In genomic region chr11:32840587-32840986, GRCh38 we compare ENCODE assay signal across 30 cellular contexts. TPM values are rescaled to one million over a fixed set of nuclear protein-coding genes. Genes with fewer than 3 reads are reported as not detected.
"Had no signal": no experiment of that assay in that cellular context is flagged by ENCODE, and none has a peak within 500 bp of the region (broad histone marks: within the 10 kb centered on the region; RNA-seq: fewer than 3 reads in every experiment).

No MANE protein-coding gene starts in this region.

- H3K9me3 Mint-ChIP-seq: activated CD8-positive, alpha-beta T cell treated with anti-CD3 and anti-CD28 coated beads for 36 hours; activated naive CD4-positive, alpha-beta T cell treated with anti-CD3 and anti-CD28 coated beads, Interleukin-2, amount 50 U/mL, for 72 hours; activated T-helper 2 cell treated with anti-CD3 and anti-CD28 coated beads, Interferon-gamma antibody, Interleukin-2, Interleukin-4, amounts not matched to agents 10 μg/mL and 5 μg/mL and 100 μg/mL, durations not matched to agents 14 hours and 24 hours and 36 hours; natural killer cell treated with Interleukin-12 subunit alpha and Interleukin-12 subunit beta and Interleukin-15 and Interleukin-18, amount 100 ng/mL, for 72 hours; stimulated activated naive B cell treated with anti-CD40 and anti-IgM and Interleukin-4, amounts not matched to agents 10 μg/mL and 1 μg/mL and 100 μg/mL, for 72 hours; WTC11 had no signal

- H3K27me3 ChIP-seq: breast epithelium, left lung, sigmoid colon, stomach, tibial artery had no signal

- H3K4me3 Mint-ChIP-seq: activated CD8-positive, alpha-beta T cell treated with anti-CD3 and anti-CD28 coated beads for 36 hours; natural killer cell treated with Interleukin-12 subunit alpha and Interleukin-12 subunit beta and Interleukin-15 and Interleukin-18, amount 100 ng/mL, for 72 hours; stimulated activated naive B cell treated with anti-CD40 and anti-IgM and Interleukin-4, amounts not matched to agents 10 μg/mL and 1 μg/mL and 100 μg/mL, for 72 hours; T-helper 17 cell; WTC11 had no signal

- H3K27me3 Mint-ChIP-seq: progenitor cell of endocrine pancreas; stimulated activated naive B cell treated with anti-CD40 and anti-IgM and Interleukin-4, amounts not matched to agents 10 μg/mL and 1 μg/mL and 100 μg/mL, for 72 hours had no signal

- DNase-seq: activated CD4-positive, alpha-beta T cell treated with anti-CD3 and anti-CD28 coated beads for 1 hour; activated CD4-positive, alpha-beta T cell treated with anti-CD3 and anti-CD28 coated beads, Interleukin-2, amount 50 U/mL, for 1 hour; activated CD8-positive, alpha-beta T cell treated with anti-CD3 and anti-CD28 coated beads for 36 hours; activated T-cell treated with anti-CD3 and anti-CD28 coated beads, Interleukin-2, amount 50 U/mL, for 48 hours; central memory CD4-positive, alpha-beta T cell; foreskin fibroblast; heart left ventricle; left lung; lower lobe of right lung; mucosa of descending colon; retina; sigmoid colon; small intestine; stimulated activated CD4-positive, alpha-beta T cell treated with anti-CD3 and anti-CD28 coated beads, Interleukin-2, amount 100 ng/mL, for 24 hours; stimulated activated naive B cell treated with anti-CD40 and anti-IgM and Interleukin-4, amounts not matched to agents 10 μg/mL and 1 μg/mL and 100 μg/mL, for 72 hours; stomach; T-helper 17 cell; T1000; tibial artery had no signal

- ATAC-seq: activated CD8-positive, alpha-beta T cell treated with anti-CD3 and anti-CD28 coated beads for 36 hours; activated naive CD4-positive, alpha-beta T cell treated with anti-CD3 and anti-CD28 coated beads, Interleukin-2, amount 50 U/mL, for 72 hours; esophagus mucosa; heart left ventricle; left lung; lower lobe of right lung; mucosa of descending colon; natural killer cell treated with Interleukin-12 subunit alpha and Interleukin-12 subunit beta and Interleukin-15 and Interleukin-18, amount 100 ng/mL, for 72 hours; stimulated activated naive B cell treated with anti-CD40 and anti-IgM and Interleukin-4, amounts not matched to agents 10 μg/mL and 1 μg/mL and 100 μg/mL, for 72 hours; T-helper 17 cell; WTC11 had no signal

- H3K4me3 ChIP-seq: breast epithelium, heart left ventricle, left lung, lower lobe of right lung, mucosa of descending colon, sigmoid colon, stomach, tibial artery had no signal

- H3K4me1 ChIP-seq: breast epithelium, heart left ventricle, left lung, lower lobe of right lung, sigmoid colon, stomach, tibial artery had no signal

- H3K36me3 ChIP-seq: breast epithelium, heart left ventricle, lower lobe of right lung, sigmoid colon, tibial artery had no signal

- H3K27ac Mint-ChIP-seq: activated CD8-positive, alpha-beta T cell treated with anti-CD3 and anti-CD28 coated beads for 36 hours; activated naive CD4-positive, alpha-beta T cell treated with anti-CD3 and anti-CD28 coated beads, Interleukin-2, amount 50 U/mL, for 72 hours; activated T-helper 2 cell treated with anti-CD3 and anti-CD28 coated beads, Interferon-gamma antibody, Interleukin-2, Interleukin-4, amounts not matched to agents 10 μg/mL and 5 μg/mL and 100 μg/mL, durations not matched to agents 14 hours and 24 hours and 36 hours; natural killer cell treated with Interleukin-12 subunit alpha and Interleukin-12 subunit beta and Interleukin-15 and Interleukin-18, amount 100 ng/mL, for 72 hours; progenitor cell of endocrine pancreas; stimulated activated naive B cell treated with anti-CD40 and anti-IgM and Interleukin-4, amounts not matched to agents 10 μg/mL and 1 μg/mL and 100 μg/mL, for 72 hours; T-helper 17 cell; WTC11 had no signal

- H3K9me3 ChIP-seq: breast epithelium, heart left ventricle, left lung, lower lobe of right lung, mucosa of descending colon, sigmoid colon, stomach, tibial artery had no signal

- H3K27ac ChIP-seq: breast epithelium, heart left ventricle, left lung, lower lobe of right lung, sigmoid colon, stomach, tibial artery had no signal

- H3K36me3 Mint-ChIP-seq: activated naive CD4-positive, alpha-beta T cell treated with anti-CD3 and anti-CD28 coated beads, Interleukin-2, amount 50 U/mL, for 72 hours; natural killer cell treated with Interleukin-12 subunit alpha and Interleukin-12 subunit beta and Interleukin-15 and Interleukin-18, amount 100 ng/mL, for 72 hours; WTC11 had no signal

- H3K4me1 Mint-ChIP-seq: stimulated activated naive B cell treated with anti-CD40 and anti-IgM and Interleukin-4, amounts not matched to agents 10 μg/mL and 1 μg/mL and 100 μg/mL, for 72 hours; T-helper 17 cell had no signal

RNA-seq across cellular contexts. Expression of gene PRRG4, which starts 10.9 kb away (rescaled TPM):
- total RNA-seq: osteocyte had no signal

RNA-seq across cellular contexts. Expression of gene CCDC73, which starts 46.1 kb away (rescaled TPM):
- total RNA-seq: activated CD8-positive, alpha-beta T cell treated with anti-CD3 and anti-CD28 coated beads for 36 hours; heart left ventricle; kidney epithelial cell; mesenteric fat pad; mucosa of descending colon; myocyte; osteocyte; progenitor cell of endocrine pancreas; sigmoid colon; T-helper 17 cell; WTC11 had no signal
- polyA plus RNA-seq: sigmoid colon, stomach had no signal
